In the genomic region with DNA sequence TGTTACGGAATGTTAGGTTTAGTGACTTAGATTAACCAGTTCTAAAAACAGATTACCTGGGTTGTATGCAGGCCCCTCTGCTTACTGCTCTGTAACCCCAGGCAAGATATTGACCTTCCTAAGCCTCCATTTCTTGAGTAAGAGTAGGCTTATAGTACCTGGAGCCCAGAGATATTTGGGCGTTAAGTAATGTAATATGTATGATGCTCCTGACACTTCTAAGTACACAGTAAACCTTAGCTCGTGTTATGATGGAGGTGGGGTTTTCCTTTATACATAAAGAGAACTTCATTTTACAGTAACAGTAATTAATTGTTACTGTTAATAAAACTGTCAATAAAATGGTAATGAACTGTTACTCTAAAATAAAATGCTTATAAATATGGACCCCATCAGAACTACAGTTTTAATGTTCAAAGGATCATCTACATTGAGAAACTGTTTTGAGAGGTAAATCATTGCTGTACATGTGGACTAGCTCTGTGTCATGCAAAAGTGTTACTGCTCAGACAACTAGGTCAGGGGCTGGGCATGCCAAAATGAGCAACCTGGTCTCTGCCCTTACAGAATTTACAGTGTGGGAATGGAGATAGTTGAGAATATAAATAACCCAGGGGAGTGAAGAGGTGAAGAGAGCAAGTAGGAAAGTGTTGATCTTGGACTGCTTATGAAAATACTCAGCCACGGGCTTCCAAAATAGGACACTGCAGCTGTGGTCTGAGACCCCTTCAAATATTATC, we compare ENCODE assay signal across 13 cellular contexts. TPM values are rescaled to one million over a fixed set of nuclear protein-coding genes. Genes with fewer than 3 reads are reported as not detected.
DNase-seq lines count a peak whose midpoint lies in the region; ATAC-seq and TF ChIP-seq lines count a peak whose summit lies in the region.
"Had no signal": no experiment of that assay in that cellular context is flagged by ENCODE, and none has a peak within 500 bp of the region (broad histone marks: within the 10 kb centered on the region; RNA-seq: fewer than 3 reads in every experiment).

No MANE protein-coding gene starts in this region.

- no peak overlapping the region for H2BK5ac ChIP-seq in mesendoderm (ENCODE audit: low read length)

- H2BK120ac ChIP-seq in mesendoderm (ENCODE audit: low read depth, low read length) = no peak overlapping the region

- H3K36me3 ChIP-seq in heart right ventricle (no peaks in the 10 kb centered on the region), subcutaneous abdominal adipose tissue (ENCODE audit: control insufficient read depth in 5 of 5, insufficient read depth in 5 of 5, low read length in 5 of 5) (peaks cover 0 to 2% (median 0%) of the 10 kb centered on the region in 5 donors), mesendoderm (ENCODE audit: control insufficient read depth, insufficient read depth, low read length) (no peaks in the 10 kb centered on the region)

- peak overlapping the region; percentile 43 for H3K4me3 Mint-ChIP-seq in activated T-helper 2 cell treated with anti-CD3 and anti-CD28 coated beads, Interferon-gamma antibody, Interleukin-2, Interleukin-4, amounts not matched to agents 10 μg/mL and 5 μg/mL and 100 μg/mL, durations not matched to agents 14 hours and 24 hours and 36 hours (ENCODE audit: low read depth)
- H3K4me3 Mint-ChIP-seq: H9 had no signal

- H3K27me3 ChIP-seq in heart right ventricle (no peaks in the 10 kb centered on the region), subcutaneous abdominal adipose tissue (ENCODE audit: control insufficient read depth in 5 of 5, insufficient read depth in 4 of 5, low read length in 5 of 5) (no peaks in the 10 kb centered on the region), mesendoderm (ENCODE audit: insufficient read depth, low read length, poor library complexity) (no peaks in the 10 kb centered on the region)

- H3K79me1 ChIP-seq in mesendoderm (ENCODE audit: low read length) = no peaks in the 10 kb centered on the region

- H3K79me2 ChIP-seq in mesendoderm (ENCODE audit: control insufficient read depth, insufficient read depth, low read length) = no peaks in the 10 kb centered on the region

- H3K4me1 ChIP-seq in heart right ventricle (peaks cover 6 to 65% (median 51%) of the 10 kb centered on the region in 9 donors), subcutaneous abdominal adipose tissue (ENCODE audit: control insufficient read depth in 5 of 5, insufficient read depth in 5 of 5, low read length in 5 of 5) (peaks cover 9 to 48% (median 19%) of the 10 kb centered on the region in 5 donors), mesendoderm (ENCODE audit: control insufficient read depth, low read depth, low read length) (no peaks in the 10 kb centered on the region)

- H2BK15ac ChIP-seq in mesendoderm (replicated peaks; ENCODE audit: low read depth) = no peak overlapping the region

- H2AK5ac ChIP-seq in mesendoderm (ENCODE audit: low read length) = no peak overlapping the region

- H3K27ac ChIP-seq in heart right ventricle (peak overlapping the region in 7 of 10 donors; percentile 9 to 42 (median 30)), subcutaneous abdominal adipose tissue (ENCODE audit: low read depth, low read length) (peak overlapping the region; percentile 42), mesendoderm (ENCODE audit: low read depth, low read length) (no peak overlapping the region)

- H3K9me3 ChIP-seq in heart right ventricle (peaks cover 0 to 11% (median 0%) of the 10 kb centered on the region in 11 donors), subcutaneous abdominal adipose tissue (ENCODE audit: control insufficient read depth in 5 of 5, low read length in 5 of 5) (no peaks in the 10 kb centered on the region)

- peaks cover 25% of the 10 kb centered on the region for H3K9me3 Mint-ChIP-seq in activated T-helper 2 cell treated with anti-CD3 and anti-CD28 coated beads, Interferon-gamma antibody, Interleukin-2, Interleukin-4, amounts not matched to agents 10 μg/mL and 5 μg/mL and 100 μg/mL, durations not matched to agents 14 hours and 24 hours and 36 hours

- no peak overlapping the region for H3K4me2 ChIP-seq in mesendoderm (ENCODE audit: low read length)

- no peaks in the 10 kb centered on the region for H3K27me3 Mint-ChIP-seq in activated T-helper 2 cell treated with anti-CD3 and anti-CD28 coated beads, Interferon-gamma antibody, Interleukin-2, Interleukin-4, amounts not matched to agents 10 μg/mL and 5 μg/mL and 100 μg/mL, durations not matched to agents 14 hours and 24 hours and 36 hours (ENCODE audit: low read depth)

- peaks cover 79% of the 10 kb centered on the region for H3K4me1 Mint-ChIP-seq in activated T-helper 2 cell treated with anti-CD3 and anti-CD28 coated beads, Interferon-gamma antibody, Interleukin-2, Interleukin-4, amounts not matched to agents 10 μg/mL and 5 μg/mL and 100 μg/mL, durations not matched to agents 14 hours and 24 hours and 36 hours (ENCODE audit: low read depth)
- H3K4me1 Mint-ChIP-seq: H9 had no signal

- ATAC-seq in heart right ventricle = peak; percentile 50 to 89 (median 83)
- ATAC-seq: Panc1 had no signal

- no peak overlapping the region for H4K8ac ChIP-seq in mesendoderm (ENCODE audit: low read depth, low read length)

- TF ChIP-seq CTCF in heart right ventricle (IDR thresholded peaks at IDR 0.05) = no peak

- 46 to 50% methylated on average over 4 of the region's 4 CpGs for WGBS in heart right ventricle, 2 donors
- WGBS in mesendoderm (ENCODE audit: extremely low coverage, insufficient coverage, low lambda C conversion rate) = no CpG with 5 or more reads among the region's 4 CpGs

- intact Hi-C loops in activated T-helper 2 cell treated with anti-CD3 and anti-CD28 coated beads, Interferon-gamma antibody, Interleukin-2, Interleukin-4, amounts not matched to agents 10 μg/mL and 5 μg/mL and 100 μg/mL, durations not matched to agents 14 hours and 24 hours and 36 hours (cut with micrococcal nuclease) = loop anchor here (1.0 to 2.0 kb wide), 4 partner anchors 11 to 51 kb away; no protein-coding TSS in a partner anchor
- intact Hi-C loops in heart right ventricle (cut with DNase I) = no loop called here

- DNase-seq in activated gamma-delta T cell treated with Interleukin-2 at 50 U/mL for 16 hours = peak; percentile 11
- DNase-seq in activated gamma-delta T cell (lab: John Stamatoyannopoulos, UW) = no peak
- DNase-seq in activated T-helper 2 cell treated with anti-CD3 and anti-CD28 coated beads, Interferon-gamma antibody, Interleukin-2, Interleukin-4, amounts not matched to agents 10 μg/mL and 5 μg/mL and 100 μg/mL, durations not matched to agents 14 hours and 24 hours and 36 hours (ENCODE audit: low spot score) = no peak
- peak in 1 of 2 donors; percentile 13 for DNase-seq in heart right ventricle
- no peak for DNase-seq in mesendoderm
- DNase-seq in NCI-H2196 (lab: John Stamatoyannopoulos, UW; ENCODE audit: unreplicated experiment) = no peak
- DNase-seq in NCI-H1105 (lab: John Stamatoyannopoulos, UW) = no peak
- DNase-seq: H9; stimulated activated CD4-positive, alpha-beta T cell treated with anti-CD3 and anti-CD28 coated beads, Interleukin-2, amount 100 ng/mL, for 48 hours; stimulated activated naive CD4-positive, alpha-beta T cell treated with Interleukin-2 at 50 U/mL for 16 hours; T-helper 9 cell had no signal

- no peak overlapping the region for H3K4ac ChIP-seq in mesendoderm (ENCODE audit: low read depth, low read length)

- no peak overlapping the region for H3K18ac ChIP-seq in mesendoderm (ENCODE audit: low read length)

- H3K4me3 ChIP-seq in heart right ventricle (no peak overlapping the region), subcutaneous abdominal adipose tissue (ENCODE audit: low read depth in 1 of 5, low read length in 5 of 5) (no peak overlapping the region), mesendoderm (ENCODE audit: low read length) (no peak overlapping the region)

- H4K5ac ChIP-seq in mesendoderm (ENCODE audit: low read length) = no peak overlapping the region

- H3K9ac ChIP-seq in subcutaneous abdominal adipose tissue (ENCODE audit: low read length in 5 of 5) (no peak overlapping the region), mesendoderm (ENCODE audit: low read length) (no peak overlapping the region)

- peak overlapping the region; percentile 87 for H3K27ac Mint-ChIP-seq in activated T-helper 2 cell treated with anti-CD3 and anti-CD28 coated beads, Interferon-gamma antibody, Interleukin-2, Interleukin-4, amounts not matched to agents 10 μg/mL and 5 μg/mL and 100 μg/mL, durations not matched to agents 14 hours and 24 hours and 36 hours
- H3K27ac Mint-ChIP-seq: H9 had no signal

- H3K56ac ChIP-seq in mesendoderm (ENCODE audit: low read length) = no peak overlapping the region

- H3K36me3 Mint-ChIP-seq in activated T-helper 2 cell treated with anti-CD3 and anti-CD28 coated beads, Interferon-gamma antibody, Interleukin-2, Interleukin-4, amounts not matched to agents 10 μg/mL and 5 μg/mL and 100 μg/mL, durations not matched to agents 14 hours and 24 hours and 36 hours (ENCODE audit: low read depth) = peaks cover 67% of the 10 kb centered on the region

- no peak overlapping the region for H3K23ac ChIP-seq in mesendoderm (ENCODE audit: low read length)

RNA-seq across cellular contexts. Expression of gene LRRC8C, which starts 26.6 kb away (rescaled TPM):
- 56.1 and 56.5 TPM in 2 replicates for total RNA-seq in activated T-helper 2 cell treated with anti-CD3 and anti-CD28 coated beads, Interferon-gamma antibody, Interleukin-2, Interleukin-4, amounts not matched to agents 10 μg/mL and 5 μg/mL and 100 μg/mL, durations not matched to agents 14 hours and 24 hours and 36 hours
- total RNA-seq in heart right ventricle = 10 to 100 TPM in 2 of 10 donors, 1 to 10 TPM in 8; 5.6 to 12.3 (median 8.3) TPM
- 1 to 10 TPM; 3.7 to 5.9 TPM for polyA plus RNA-seq in heart right ventricle
- polyA plus RNA-seq in mesendoderm (2013, experiment 1 of 2) = 1.5 TPM
- polyA plus RNA-seq in mesendoderm (2013, experiment 2 of 2) = 1.4 TPM
